In genomic region chr15:88623632-88624031, GRCh38 we compare ENCODE assay signal across 9 cellular contexts. TPM values are rescaled to one million over a fixed set of nuclear protein-coding genes. Genes with fewer than 3 reads are reported as not detected.
DNase-seq lines count a peak whose midpoint lies in the region; ATAC-seq and TF ChIP-seq lines count a peak whose summit lies in the region.
"Had no signal": no experiment of that assay in that cellular context is flagged by ENCODE, and none has a peak within 500 bp of the region (broad histone marks: within the 10 kb centered on the region; RNA-seq: fewer than 3 reads in every experiment).

No MANE protein-coding gene starts in this region.

- H3K9me3 Mint-ChIP-seq in GM23338, result no peaks in the 10 kb centered on the region; the same call in 2 of the 3 replicates
- no peaks in the 10 kb centered on the region for H3K9me3 Mint-ChIP-seq in T-cell
- no peaks in the 10 kb centered on the region for H3K9me3 Mint-ChIP-seq in stimulated activated effector memory CD8-positive, alpha-beta T cell treated with anti-CD3 and anti-CD28 coated beads, Interleukin-12 subunit alpha, Interleukin-12 subunit beta, amount 100 ng/mL, for 72 hours

- H3K4me2 ChIP-seq in GM23338, result peak overlapping the region; percentile 96

- CTCF ChIA-PET in T-cell (lab: Charles Lee), result interaction anchor here (1.2 to 4.0 kb wide), 3 partner anchors 12 to 156 kb away, joined by 5 to 30 read pairs (median 23); partner anchors contain the start of genes MRPL46 (in 1 of the 2) and MRPS11 (in 1 of the 2)

- H3K4me3 ChIP-seq in GM23338, result peak overlapping the region; percentile 100
- peak overlapping the region; percentile 77 for H3K4me3 ChIP-seq in fibroblast of the aortic adventitia (ENCODE audit: low read depth, low read length)

- no peaks in the 10 kb centered on the region for H3K9me2 ChIP-seq in GM23338 (ENCODE audit: insufficient read depth)

- peaks cover 52% of the 10 kb centered on the region for H3K4me1 ChIP-seq in GM23338 (ENCODE audit: insufficient read depth)

- TF ChIP-seq CTCF in GM23338 (conservative IDR thresholded peaks at IDR 0.05; ENCODE audit: low read depth in 2 of 2) (no peak), fibroblast of the aortic adventitia (IDR thresholded peaks at IDR 0.05; ENCODE audit: insufficient read depth, low read length) (no peak)

- 0 out of 2 replicates have a peak overlapping the region, but pooled peaks have one; percentile 69 for H3K27ac ChIP-seq in GM23338 (ENCODE audit: low read depth)

- peaks cover 46% of the 10 kb centered on the region for H3K36me3 ChIP-seq in GM23338 (ENCODE audit: insufficient read depth)

- H3K27me3 ChIP-seq in GM23338 (ENCODE audit: insufficient read depth), result no peaks in the 10 kb centered on the region
- H3K27me3 ChIP-seq: pancreas had no signal

- H3K79me2 ChIP-seq in GM23338 (replicated peaks; ENCODE audit: insufficient read depth), result peaks cover 74% of the 10 kb centered on the region

- H3K27me3 Mint-ChIP-seq in GM23338 (ENCODE audit: insufficient read depth, low read depth, poor library complexity) (peaks cover 11% of the 10 kb centered on the region), T-cell (peaks cover 3 to 5% of the 10 kb centered on the region in 2 donors)

- H3K4me1 Mint-ChIP-seq in GM23338 (peaks cover 64% of the 10 kb centered on the region), T-cell (peaks cover 67 to 72% (median 71%) of the 10 kb centered on the region in 3 donors)
- H3K4me1 Mint-ChIP-seq in stimulated activated effector memory CD8-positive, alpha-beta T cell treated with anti-CD3 and anti-CD28 coated beads, Interleukin-12 subunit alpha, Interleukin-12 subunit beta, amount 100 ng/mL, for 72 hours, result peaks cover 49% of the 10 kb centered on the region

- H4K20me1 ChIP-seq in GM23338 (replicated peaks; ENCODE audit: insufficient read depth), result peaks cover 65% of the 10 kb centered on the region

- peak overlapping the region; percentile 89 for H3K4me3 Mint-ChIP-seq in GM23338
- peak overlapping the region; percentile 86 to 92 (median 86) for H3K4me3 Mint-ChIP-seq in T-cell
- peak overlapping the region; percentile 84 for H3K4me3 Mint-ChIP-seq in stimulated activated effector memory CD8-positive, alpha-beta T cell treated with anti-CD3 and anti-CD28 coated beads, Interleukin-12 subunit alpha, Interleukin-12 subunit beta, amount 100 ng/mL, for 72 hours

- H3F3A ChIP-seq in GM23338 (replicated peaks; ENCODE audit: low read depth), result peaks cover 17% of the 10 kb centered on the region; the same call in 1 of the 2 replicates

- H3K36me3 Mint-ChIP-seq in GM23338 (ENCODE audit: low read depth) (peaks cover 70% of the 10 kb centered on the region), T-cell (peaks cover 15% of the 10 kb centered on the region)
- H3K36me3 Mint-ChIP-seq in stimulated activated effector memory CD8-positive, alpha-beta T cell treated with anti-CD3 and anti-CD28 coated beads, Interleukin-12 subunit alpha, Interleukin-12 subunit beta, amount 100 ng/mL, for 72 hours, result peaks cover 81% of the 10 kb centered on the region

- POLR2A ChIA-PET in T-cell (lab: Charles Lee), result interaction anchor here (1.6 to 6.1 kb wide), 3 partner anchors 12 to 15 kb away, joined by 5 to 41 read pairs (median 9); partner anchors contain the start of gene ISG20 (in 2 of the 2)

- no peak overlapping the region for H2AFZ ChIP-seq in GM23338

- DNase-seq in GM23338 (ENCODE audit: low spot score), result no peak
- peak in 1 of 34 experiments; percentile 11 for DNase-seq in T-cell
- DNase-seq in fibroblast of the aortic adventitia (ENCODE audit: low read depth), result no peak
- no peak for DNase-seq in stimulated activated effector memory CD8-positive, alpha-beta T cell treated with anti-CD3 and anti-CD28 coated beads, Interleukin-12 subunit alpha, Interleukin-12 subunit beta, amount 100 ng/mL, for 72 hours (ENCODE audit: low spot score in 2 of 2)
- no peak for DNase-seq in stimulated activated CD4-positive, alpha-beta T cell treated with anti-CD3 and anti-CD28 coated beads, Interleukin-15, amount 100 ng/mL, for 24 hours
- DNase-seq: activated CD4-positive, alpha-beta T cell treated with anti-CD3 and anti-CD28 coated beads, Interleukin-2, amount 50 U/mL, for 1 hour had no signal

- peak overlapping the region; percentile 64 for H3K27ac Mint-ChIP-seq in GM23338
- peak overlapping the region; percentile 91 to 96 for H3K27ac Mint-ChIP-seq in T-cell
- peak overlapping the region; percentile 93 for H3K27ac Mint-ChIP-seq in stimulated activated effector memory CD8-positive, alpha-beta T cell treated with anti-CD3 and anti-CD28 coated beads, Interleukin-12 subunit alpha, Interleukin-12 subunit beta, amount 100 ng/mL, for 72 hours

- no peak for ATAC-seq in GM23338
- no peak for ATAC-seq in T-cell (replicated peaks in 1 of 4)
- no peak for ATAC-seq in stimulated activated effector memory CD8-positive, alpha-beta T cell treated with anti-CD3 and anti-CD28 coated beads, Interleukin-12 subunit alpha, Interleukin-12 subunit beta, amount 100 ng/mL, for 72 hours
- no peak for ATAC-seq in GM21423 (IDR thresholded peaks at IDR 0.05; ENCODE audit: unreplicated experiment)
- no peak for ATAC-seq in esophagus mucosa

TF ChIP-seq in GM23338, 12 proteins besides CTCF, POLR2A, EP300 and RAD21 (continues in another document):
- no peak for TF ChIP-seq ZNF114 (CRISPR knock-in tag; IDR thresholded peaks at IDR 0.05)
- no peak for TF ChIP-seq POLR2AphosphoS5 (IDR thresholded peaks at IDR 0.05; ENCODE audit: low read depth)
- no peak for TF ChIP-seq ZNF462 (CRISPR knock-in tag; IDR thresholded peaks at IDR 0.05)

RNA-seq across cellular contexts. Expression of gene AEN, which starts 2.5 kb away (rescaled TPM):
- total RNA-seq in GM23338 (2014; rRNA removed; shearing (Covaris generic)), result 218 and 220 TPM in 2 replicates
- polyA plus RNA-seq in GM23338 (2016; fragmentation: Nextera tagmentation; extraction: Ambion mirVana), result 76.6 and 82.3 TPM in 2 replicates
- 10 to 100 TPM; 31.1 to 69.2 (median 51.5) TPM for total RNA-seq in T-cell
- 20.8 and 36.6 TPM in 2 replicates for total RNA-seq in fibroblast of the aortic adventitia (ENCODE audit: low replicate concordance)
- 15.8 TPM for total RNA-seq in esophagus mucosa

RNA-seq across cellular contexts. Expression of gene ISG20, which starts 15.2 kb away (rescaled TPM):
- 1.1 and 3.7 TPM in 2 replicates for total RNA-seq in GM23338 (2014; rRNA removed; shearing (Covaris generic))
- polyA plus RNA-seq in GM23338 (2016; fragmentation: Nextera tagmentation; extraction: Ambion mirVana), result 3.2 and 4.9 TPM in 2 replicates
- total RNA-seq in T-cell (100 to 1,000 TPM; 141 to 206 (median 153) TPM), fibroblast of the aortic adventitia (ENCODE audit: low replicate concordance) (1.9 and 6.6 TPM in 2 replicates), esophagus mucosa (14.1 TPM)
